23 cellular contexts compared by ENCODE assay signal in the genomic region with DNA sequence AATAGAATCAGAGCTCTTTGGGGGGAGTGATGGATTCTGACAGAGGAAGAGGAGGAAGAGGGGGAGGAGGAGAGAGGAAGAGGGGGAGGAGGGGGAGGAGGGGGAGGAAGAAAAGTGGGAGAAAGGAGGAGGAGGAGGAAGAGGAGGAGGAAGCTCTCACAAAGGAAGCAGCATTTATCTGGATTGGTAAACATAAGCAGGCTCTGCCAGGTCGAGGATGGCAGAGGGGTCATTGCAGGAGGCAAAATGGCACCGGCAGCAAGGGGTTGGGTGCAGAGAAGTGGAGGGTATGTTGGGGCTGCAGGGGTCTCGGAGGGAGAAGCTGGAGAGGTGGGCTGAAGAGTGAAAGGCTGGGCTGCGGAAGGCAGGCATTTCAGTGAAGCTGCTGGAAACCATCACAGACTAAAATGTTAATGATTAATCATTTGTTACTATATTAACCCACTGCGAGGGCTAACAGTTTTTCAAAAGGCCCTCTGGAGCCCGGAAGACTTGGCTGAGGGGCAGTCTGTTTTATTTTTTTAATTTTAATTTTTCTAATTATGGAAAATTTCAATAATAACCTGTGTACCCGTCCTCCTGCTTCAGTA. TPM values are rescaled to one million over a fixed set of nuclear protein-coding genes. Genes with fewer than 3 reads are reported as not detected.
A peak's percentile ranks its signal among the peaks of the same experiment; 100 is the strongest.
DNase-seq lines count a peak whose midpoint lies in the region; ATAC-seq and TF ChIP-seq lines count a peak whose summit lies in the region.
"Had no signal": no experiment of that assay in that cellular context is flagged by ENCODE, and none has a peak within 500 bp of the region (broad histone marks: within the 10 kb centered on the region; RNA-seq: fewer than 3 reads in every experiment).

No MANE protein-coding gene starts in this region.

- no peak overlapping the region for H3K9ac ChIP-seq in IMR-90 (ENCODE audit: low read depth, low read length)

- H3K4me3 Mint-ChIP-seq in Calu3 (ENCODE audit: low read depth, unreplicated experiment) (peak overlapping the region; percentile 44), nephron progenitor cell (no peak overlapping the region)
- H3K4me3 Mint-ChIP-seq: activated B cell treated with CpG ODN at 0.5 μM for 24 hours; activated CD8-positive, alpha-beta T cell treated with anti-CD3 and anti-CD28 coated beads for 36 hours; activated naive CD4-positive, alpha-beta T cell treated with anti-CD3 and anti-CD28 coated beads, Interleukin-2, amount 10 ng/mL, durations not matched to agents 7 days and 5 days; natural killer cell had no signal

- no peaks in the 10 kb centered on the region for H3K36me3 ChIP-seq in IMR-90 (ENCODE audit: control insufficient read depth, insufficient read depth, low read length)
- H3K36me3 ChIP-seq: HAP-1, vagina had no signal

- H3K27me3 Mint-ChIP-seq in Calu3 (ENCODE audit: unreplicated experiment) (no peaks in the 10 kb centered on the region), nephron progenitor cell (ENCODE audit: low read depth, poor library complexity) (peaks cover 11% of the 10 kb centered on the region)

- DNase-seq in Calu3 (no peak), IMR-90 (no peak), epithelial cell of proximal tubule (ENCODE audit: low read depth) (no peak), nephron progenitor cell (no peak), NCI-H2196 treated with DMSO at 0.1 percent for 48 hours (lab: John Stamatoyannopoulos, UW; ENCODE audit: unreplicated experiment) (no peak), Ammon's horn (ENCODE audit: low spot score) (no peak), NCI-H2107 (lab: John Stamatoyannopoulos, UW) (no peak)
- DNase-seq: activated B cell treated with CpG ODN at 0.5 μM for 24 hours; activated CD8-positive, alpha-beta T cell treated with anti-CD3 and anti-CD28 coated beads for 36 hours; activated naive CD4-positive, alpha-beta T cell treated with anti-CD3 and anti-CD28 coated beads, Interleukin-2, amount 10 ng/mL, durations not matched to agents 7 days and 5 days; activated T-cell treated with anti-CD3 and anti-CD28 coated beads, Interleukin-2, amount 50 U/mL, for 1 hour; anterior cingulate cortex; effector memory CD4-positive, alpha-beta T cell; natural killer cell; NCI-H1436; NCI-H2171; psoas muscle; SIG-M5; stimulated activated CD4-positive, alpha-beta T cell treated with anti-CD3 and anti-CD28 coated beads, Interleukin-12 subunit alpha, Interleukin-12 subunit beta, amount 100 ng/mL, for 4 hours; stimulated activated CD8-positive, alpha-beta memory T cell treated with anti-CD3 and anti-CD28 coated beads, Interleukin-4, amount 100 ng/mL, for 48 hours had no signal

- H2BK120ac ChIP-seq in IMR-90 (ENCODE audit: low read depth, low read length) = no peak overlapping the region; the same call in 1 of the 2 replicates

- no peak overlapping the region for H3K18ac ChIP-seq in IMR-90 (ENCODE audit: low read depth, low read length)

- BruUV-seq in Calu3 (replicated peaks; lab: Mats Ljungman, UMichigan) (no TSS peak), IMR-90 (replicated peaks; lab: Mats Ljungman, UMichigan) (no TSS peak)

- no peak overlapping the region; the same call in 2 of the 3 replicates for H2BK15ac ChIP-seq in IMR-90 (ENCODE audit: low read depth, low read length)

- no peak overlapping the region for H3K4me2 ChIP-seq in IMR-90 (ENCODE audit: low read depth, low read length)

- no peak overlapping the region; the same call in 1 of the 2 replicates for H4K91ac ChIP-seq in IMR-90 (ENCODE audit: insufficient read depth, low read depth, low read length)

- H3K9me3 Mint-ChIP-seq in Calu3 (ENCODE audit: low read depth, unreplicated experiment) = no peaks in the 10 kb centered on the region
- no peaks in the 10 kb centered on the region for H3K9me3 Mint-ChIP-seq in nephron progenitor cell
- H3K9me3 Mint-ChIP-seq: activated B cell treated with CpG ODN at 0.5 μM for 24 hours; activated CD8-positive, alpha-beta T cell treated with anti-CD3 and anti-CD28 coated beads for 36 hours; activated naive CD4-positive, alpha-beta T cell treated with anti-CD3 and anti-CD28 coated beads, Interleukin-2, amount 10 ng/mL, durations not matched to agents 7 days and 5 days; natural killer cell had no signal

- H3K27ac ChIP-seq in IMR-90 (ENCODE audit: insufficient read depth, low read length) = no peak overlapping the region
- H3K27ac ChIP-seq: psoas muscle, vagina had no signal

- H3K4me1 ChIP-seq in IMR-90 (ENCODE audit: control insufficient read depth, insufficient read depth, low read length) = peaks cover 4% of the 10 kb centered on the region
- H3K4me1 ChIP-seq: HAP-1, psoas muscle had no signal

- no peak for TF ChIP-seq RAD21 in IMR-90 (IDR thresholded peaks at IDR 0.05; ENCODE audit: low read length)

- H4K20me1 ChIP-seq in IMR-90 (ENCODE audit: insufficient read depth, low read length) = no peaks in the 10 kb centered on the region

- no peak overlapping the region for H2BK20ac ChIP-seq in IMR-90 (ENCODE audit: low read depth, low read length)

- H3K9me1 ChIP-seq in IMR-90 (ENCODE audit: insufficient read depth, low read length) = no peaks in the 10 kb centered on the region

- H3K4me3 ChIP-seq in IMR-90 (ENCODE audit: insufficient read depth, low read depth, low read length) (no peak overlapping the region), epithelial cell of proximal tubule (ENCODE audit: low read depth, low read length) (peak overlapping the region; percentile 46)
- H3K4me3 ChIP-seq: HAP-1, psoas muscle, vagina had no signal

- no peak overlapping the region for H3K56ac ChIP-seq in IMR-90 (ENCODE audit: extremely low read depth, insufficient read depth, low read length)

- H3K23ac ChIP-seq in IMR-90 (ENCODE audit: low read depth, low read length) = no peak overlapping the region

- H2AK5ac ChIP-seq in IMR-90 (ENCODE audit: low read depth, low read length) = no peak overlapping the region

- peak overlapping the region; percentile 82 for H2AFZ ChIP-seq in IMR-90 (replicated peaks; ENCODE audit: low read length, poor library complexity)

- H3K27me3 ChIP-seq in IMR-90 (ENCODE audit: control insufficient read depth, insufficient read depth, low read length) = no peaks in the 10 kb centered on the region
- H3K27me3 ChIP-seq: vagina had no signal

- dilution Hi-C loops in IMR-90 (cut with HindIII; ENCODE audit: low sequenced_read_pairs, unreplicated experiment) = no loop called here

- intact Hi-C loops in Calu3 (cut with micrococcal nuclease; ENCODE audit: unreplicated experiment) = no loop called here
- intact Hi-C loops in IMR-90 (cut with micrococcal nuclease) = no loop called here

- no peaks in the 10 kb centered on the region for H3K79me1 ChIP-seq in IMR-90 (ENCODE audit: low read depth in 1 of 2, low read length in 2 of 2)

- no peak overlapping the region for H3K4ac ChIP-seq in IMR-90 (ENCODE audit: low read depth, low read length)

- H3K4me1 Mint-ChIP-seq in Calu3 (ENCODE audit: low read depth, unreplicated experiment) (peaks cover 13% of the 10 kb centered on the region), nephron progenitor cell (peaks cover 24% of the 10 kb centered on the region)

- peak overlapping the region; percentile 76 for H2AK9ac ChIP-seq in IMR-90 (replicated peaks; ENCODE audit: low read depth, low read length, poor library complexity)

- CTCF ChIA-PET in Calu3 (lab: Charles Lee) (no interaction called here), IMR-90 (lab: Yijun Ruan, JAX) (no interaction called here)

- in situ Hi-C loops in IMR-90 (cut with MboI; ENCODE audit: low sequenced_read_pairs) = loop anchor here (25.0 kb wide), 2 partner anchors 829 to 1404 kb away; no protein-coding TSS in a partner anchor

- H3K9me3 ChIP-seq in IMR-90 (ENCODE audit: control insufficient read depth, insufficient read depth, low read length) = no peaks in the 10 kb centered on the region
- H3K9me3 ChIP-seq: HAP-1, psoas muscle, vagina had no signal

- no peak overlapping the region for H2BK5ac ChIP-seq in IMR-90 (ENCODE audit: low read depth, low read length, poor library complexity, severe bottlenecking)

- H3K36me3 Mint-ChIP-seq in Calu3 (ENCODE audit: insufficient read depth, unreplicated experiment) (peaks cover 9% of the 10 kb centered on the region), nephron progenitor cell (ENCODE audit: low read depth) (no peaks in the 10 kb centered on the region)
- H3K36me3 Mint-ChIP-seq: activated naive CD4-positive, alpha-beta T cell treated with anti-CD3 and anti-CD28 coated beads, Interleukin-2, amount 10 ng/mL, durations not matched to agents 7 days and 5 days; natural killer cell had no signal

- no peak for TF ChIP-seq POLR2A in IMR-90 (IDR thresholded peaks at IDR 0.05; ENCODE audit: low read depth, low read length)

- POLR2A ChIA-PET in IMR-90 (lab: Charles Lee; ENCODE audit: unreplicated experiment) = interaction anchor here (0.6 kb wide), 1 partner anchor 403 kb away, joined by 5 read pairs; no protein-coding TSS in a partner anchor

- ATAC-seq in IMR-90 (ENCODE audit: low read depth) (no peak), GM21717 (IDR thresholded peaks at IDR 0.05; ENCODE audit: unreplicated experiment) (no peak)
- ATAC-seq: activated CD8-positive, alpha-beta T cell treated with anti-CD3 and anti-CD28 coated beads for 36 hours; natural killer cell had no signal

- no peak overlapping the region for H3K14ac ChIP-seq in IMR-90 (replicated peaks; ENCODE audit: low read depth, low read length)

- TF ChIP-seq CTCF in Calu3 (IDR thresholded peaks at IDR 0.05; ENCODE audit: unreplicated experiment) (no peak), IMR-90 (conservative IDR thresholded peaks at IDR 0.05; ENCODE audit: low read depth, low read length) (no peak), epithelial cell of proximal tubule (conservative IDR thresholded peaks at IDR 0.05; ENCODE audit: low read depth, low read length) (no peak), nephron progenitor cell (IDR thresholded peaks at IDR 0.05) (no peak)

- 7% methylated on average over 2 of the region's 7 CpGs; no CpG with 5 or more reads in 1 of the 2 experiments for WGBS in IMR-90 (ENCODE audit: extremely low coverage in 2 of 2, insufficient read length in 1 of 2), 2 experiments

- peak overlapping the region; percentile 86 for H4K5ac ChIP-seq in IMR-90 (ENCODE audit: low read depth, low read length)

- peak overlapping the region in 1 of 2 experiments; percentile 3; a peak in 1 of 4 replicates for H4K8ac ChIP-seq in IMR-90 (ENCODE audit: low read depth in 2 of 2, low read length in 2 of 2)

- H3K27ac Mint-ChIP-seq in Calu3 (ENCODE audit: unreplicated experiment) (no peak overlapping the region), nephron progenitor cell (peak overlapping the region; percentile 94)
- H3K27ac Mint-ChIP-seq: activated B cell treated with CpG ODN at 0.5 μM for 24 hours; activated CD8-positive, alpha-beta T cell treated with anti-CD3 and anti-CD28 coated beads for 36 hours; activated naive CD4-positive, alpha-beta T cell treated with anti-CD3 and anti-CD28 coated beads, Interleukin-2, amount 10 ng/mL, durations not matched to agents 7 days and 5 days; natural killer cell had no signal

TF ChIP-seq in IMR-90, 13 proteins besides CTCF, POLR2A, EP300 and RAD21 (continues in another document):
- TF ChIP-seq CHD1 (IDR thresholded peaks at IDR 0.05; ENCODE audit: low read depth, low read length) = no peak

RNA-seq across cellular contexts. Expression of a gene that starts 24.7 kb away (rescaled TPM):
- 1,364 and 1,652 TPM in 2 replicates for total RNA-seq in Calu3 (2022)
- 1,663 and 1,699 TPM in 2 replicates for total RNA-seq in IMR-90 (2012; rRNA removed)
- polyA plus RNA-seq in IMR-90 (2012; rRNA removed) = 2,407 and 2,665 TPM in 2 replicates
- polyA plus RNA-seq in IMR-90 (2012; cell fraction: cytosol; rRNA removed) = 1,735 and 3,996 TPM in 2 replicates
- 731 and 1,213 TPM in 2 replicates for polyA plus RNA-seq in IMR-90 (2012; cell fraction: nucleus; rRNA removed; ENCODE audit: low replicate concordance)
- 1,117 and 1,641 TPM in 2 replicates for total RNA-seq in epithelial cell of proximal tubule
